In genomic region chr4:184306949-184307348, GRCh38 we compare ENCODE assay signal across 1 cellular context.
TF ChIP-seq lines count a peak whose summit lies in the region.

No MANE protein-coding gene starts in this region.

TF ChIP-seq in GM23338, 12 proteins besides CTCF, POLR2A, EP300 and RAD21 (continued from another document):
- no peak for TF ChIP-seq ZNF462 (CRISPR knock-in tag; IDR thresholded peaks at IDR 0.05)
- TF ChIP-seq REST (IDR thresholded peaks at IDR 0.05; ENCODE audit: unreplicated experiment), result no peak
TF ChIP-seq in GM23338: peak in this region for 0.
